In genomic region chr11:131686836-131687235, GRCh38 we compare ENCODE assay signal across 19 cellular contexts.
A peak's percentile ranks its signal among the peaks of the same experiment; 100 is the strongest.
DNase-seq lines count a peak whose midpoint lies in the region; TF ChIP-seq lines count a peak whose summit lies in the region.
"Had no signal": no experiment of that assay in that cellular context is flagged by ENCODE, and none has a peak within 500 bp of the region (broad histone marks: within the 10 kb centered on the region; RNA-seq: fewer than 3 reads in every experiment).

No MANE protein-coding gene starts in this region.

- CTCF ChIA-PET in RWPE1 (lab: Yijun Ruan, JAX), result no interaction called here

- no peak overlapping the region for H2AFZ ChIP-seq in osteoblast (ENCODE audit: low read length)

- H3K27ac ChIP-seq in osteoblast (ENCODE audit: low read depth, low read length) (no peak overlapping the region), vagina (no peak overlapping the region), prostate gland (no peak overlapping the region), RWPE1 (no peak overlapping the region)

- peaks cover 25% of the 10 kb centered on the region for H3K27me3 ChIP-seq in osteoblast (ENCODE audit: insufficient read depth, low read length)
- no peaks in the 10 kb centered on the region for H3K27me3 ChIP-seq in vagina
- H3K27me3 ChIP-seq in prostate gland (replicated peaks; ENCODE audit: insufficient read depth), result peaks cover 9% of the 10 kb centered on the region
- H3K27me3 ChIP-seq: BE2C had no signal

- POLR2A ChIA-PET in RWPE1 (lab: Yijun Ruan, JAX; ENCODE audit: low non-redundant PET), result no interaction called here

- no peaks in the 10 kb centered on the region for H3K36me3 ChIP-seq in osteoblast (ENCODE audit: insufficient read depth, low read length)
- H3K36me3 ChIP-seq in vagina, result no peaks in the 10 kb centered on the region
- H3K36me3 ChIP-seq in prostate gland, result no peaks in the 10 kb centered on the region
- H3K36me3 ChIP-seq: BE2C had no signal

- H3K9me3 ChIP-seq in osteoblast (ENCODE audit: low read depth, low read length), result no peaks in the 10 kb centered on the region
- no peaks in the 10 kb centered on the region for H3K9me3 ChIP-seq in vagina
- no peaks in the 10 kb centered on the region for H3K9me3 ChIP-seq in prostate gland
- H3K9me3 ChIP-seq: BE2C had no signal

- DNase-seq in ecto neural progenitor cell (ENCODE audit: low spot score) (peak; percentile 44), islet precursor cell (peak; percentile 45), osteoblast (ENCODE audit: insufficient read length, low spot score, missing footprints) (peak; percentile 42), vagina (ENCODE audit: extremely low spot score in 2 of 2) (peak; percentile 64 to 89), prostate gland (ENCODE audit: low spot score) (no peak), NCI-H2081 (lab: John Stamatoyannopoulos, UW) (no peak), RWPE1 (ENCODE audit: low spot score) (no peak)
- DNase-seq: ACHN; BE2C; C1 segment of cervical spinal cord; CD4-positive, CD25-positive, alpha-beta regulatory T cell; CD8-positive, alpha-beta memory T cell; COR-L47; DMS 273 treated with DMSO at 0.1 percent for 48 hours; DMS53; DND-41; EL; H9 had no signal

- H3K4me2 ChIP-seq in osteoblast (ENCODE audit: insufficient read depth, low read length), result no peak overlapping the region

- 96% methylated on average over 9 of the region's 9 CpGs for WGBS in prostate gland

- H3K4me1 ChIP-seq in osteoblast (ENCODE audit: insufficient read depth, low read length), result peaks cover 8% of the 10 kb centered on the region
- H3K4me1 ChIP-seq in vagina, result peaks cover 5% of the 10 kb centered on the region
- H3K4me1 ChIP-seq in prostate gland (replicated peaks), result no peaks in the 10 kb centered on the region
- H3K4me1 ChIP-seq: BE2C had no signal

- no peak for TF ChIP-seq POLR2A in vagina (IDR thresholded peaks at IDR 0.05)
- no peak for TF ChIP-seq POLR2A in prostate gland (IDR thresholded peaks at IDR 0.05)

- no peaks in the 10 kb centered on the region for H3K79me2 ChIP-seq in osteoblast (ENCODE audit: insufficient read depth, low read length)

- H3K4me3 ChIP-seq in osteoblast (ENCODE audit: insufficient read depth, low read length), result no peak overlapping the region
- no peak overlapping the region for H3K4me3 ChIP-seq in vagina
- no peak overlapping the region for H3K4me3 ChIP-seq in prostate gland
- H3K4me3 ChIP-seq: GM12878 had no signal

- intact Hi-C loops in vagina (cut with DNase I), result no loop called here
- intact Hi-C loops in prostate gland (cut with DNase I), result no loop called here

- H4K20me1 ChIP-seq in osteoblast (ENCODE audit: insufficient read depth, low read length), result no peaks in the 10 kb centered on the region

- no peak for TF ChIP-seq CTCF in osteoblast (IDR thresholded peaks at IDR 0.05; ENCODE audit: extremely low read depth, low read depth, low read length)
- no peak for TF ChIP-seq CTCF in vagina (IDR thresholded peaks at IDR 0.05)
- no peak for TF ChIP-seq CTCF in prostate gland (IDR thresholded peaks at IDR 0.05)
- no peak for TF ChIP-seq CTCF in RWPE1 (conservative IDR thresholded peaks at IDR 0.05; ENCODE audit: low read depth)

Comparison
In these comparisons a context has a peak if more than half of its experiments do, and no peak if none do; other contexts are left out.
1. DNase-seq: peak in ecto neural progenitor cell (single experiment), islet precursor cell (single experiment), osteoblast (single experiment) and vagina (2 of 2); none in prostate gland (single experiment), NCI-H2081 (0 of 2) and RWPE1 (single experiment).